Comparison of ENCODE assay signal across 18 cellular contexts in genomic region chr9:11551106-11551505, GRCh38.
DNase-seq lines count a peak whose midpoint lies in the region; ATAC-seq, FAIRE-seq and TF ChIP-seq lines count a peak whose summit lies in the region.
"Had no signal": no experiment of that assay in that cellular context is flagged by ENCODE, and none has a peak within 500 bp of the region (broad histone marks: within the 10 kb centered on the region; RNA-seq: fewer than 3 reads in every experiment).

No MANE protein-coding gene starts in this region.

- H3K36me3 ChIP-seq in PC-3 (ENCODE audit: low read depth, low read length) (no peaks in the 10 kb centered on the region), H7 (replicated peaks; ENCODE audit: control insufficient read depth, insufficient read depth, low read length) (no peaks in the 10 kb centered on the region), sigmoid colon (no peaks in the 10 kb centered on the region)
- H3K36me3 ChIP-seq: BLaER1 treated with 17β-estradiol and CSF1 and Interleukin-3, amounts not matched to agents 10 nM and 100 nM had no signal

- TF ChIP-seq CTCF in PC-3 (conservative IDR thresholded peaks at IDR 0.05; ENCODE audit: low read depth, low read length) (no peak), sigmoid colon (IDR thresholded peaks at IDR 0.05) (no peak)

- no peak for TF ChIP-seq EP300 in sigmoid colon (IDR thresholded peaks at IDR 0.05)

- POLR2A ChIA-PET in PC-3 (lab: Charles Lee; ENCODE audit: unreplicated experiment), result no interaction called here

- no peak overlapping the region for H3K9ac ChIP-seq in PC-3 (ENCODE audit: low read length)
- H3K9ac ChIP-seq: BLaER1 treated with 17β-estradiol and CSF1 and Interleukin-3, amounts not matched to agents 10 nM and 100 nM had no signal

- ATAC-seq in PC-3, result peak; percentile 74; the same call in 1 of the 2 replicates
- ATAC-seq: HCT116 had no signal

- no peak overlapping the region for H3K4me2 ChIP-seq in PC-3 (ENCODE audit: low read length)
- H3K4me2 ChIP-seq: BLaER1 treated with 17β-estradiol and CSF1 and Interleukin-3, amounts not matched to agents 10 nM and 100 nM had no signal

- H3K4me3 ChIP-seq in PC-3 (ENCODE audit: low read length) (no peak overlapping the region), H7 (ENCODE audit: insufficient read depth, low read depth, low read length) (no peak overlapping the region), sigmoid colon (no peak overlapping the region)
- H3K4me3 ChIP-seq: BLaER1 treated with 17β-estradiol and CSF1 and Interleukin-3, amounts not matched to agents 10 nM and 100 nM had no signal

- CTCF ChIA-PET in PC-3 (lab: Charles Lee), result no interaction called here

- no peaks in the 10 kb centered on the region for H3K27me3 ChIP-seq in PC-3 (ENCODE audit: low read length)
- no peaks in the 10 kb centered on the region for H3K27me3 ChIP-seq in H7 (ENCODE audit: control insufficient read depth, insufficient read depth, low read length)
- H3K27me3 ChIP-seq in sigmoid colon, result no peaks in the 10 kb centered on the region
- H3K27me3 ChIP-seq: BLaER1 treated with 17β-estradiol and CSF1 and Interleukin-3, amounts not matched to agents 10 nM and 100 nM had no signal

- no peaks in the 10 kb centered on the region for H3K79me2 ChIP-seq in PC-3 (ENCODE audit: low read length)

- no peak overlapping the region for H2AFZ ChIP-seq in PC-3 (ENCODE audit: low read length)

- DNase-seq in COLO829 (ENCODE audit: low spot score), result peak; percentile 56
- peak; percentile 2 for DNase-seq in PC-3
- peak; percentile 29 for DNase-seq in epidermal melanocyte (ENCODE audit: insufficient read length, low spot score)
- peak; percentile 2 for DNase-seq in urothelium cell line (ENCODE audit: low spot score)
- DNase-seq in H7, result no peak
- no peak for DNase-seq in NCI-H510A (lab: John Stamatoyannopoulos, UW)
- no peak for DNase-seq in sigmoid colon
- DNase-seq: 8988T; ACHN; CD4-positive, CD25-positive, alpha-beta regulatory T cell; DMS79; GF-D8; KG1 had no signal

- no peaks in the 10 kb centered on the region for H3F3A ChIP-seq in PC-3 (ENCODE audit: low read length, unreplicated experiment)

- TF ChIP-seq POLR2A in sigmoid colon (IDR thresholded peaks at IDR 0.05), result no peak

- H3K9me3 ChIP-seq in PC-3 (ENCODE audit: low read length) (no peaks in the 10 kb centered on the region), sigmoid colon (no peaks in the 10 kb centered on the region)

- no peak for FAIRE-seq in urothelium cell line (lab: Jason Lieb, UNC)
- FAIRE-seq: GM19239, H1 had no signal

- H3K27ac ChIP-seq in PC-3 (ENCODE audit: low read length) (no peak overlapping the region), sigmoid colon (no peak overlapping the region)
- H3K27ac ChIP-seq: BLaER1 treated with 17β-estradiol and CSF1 and Interleukin-3, amounts not matched to agents 10 nM and 100 nM; HL-60 had no signal

- H3K4me1 ChIP-seq in PC-3 (ENCODE audit: insufficient read depth, low read length) (no peaks in the 10 kb centered on the region), sigmoid colon (no peaks in the 10 kb centered on the region)
- H3K4me1 ChIP-seq: BLaER1 treated with 17β-estradiol and CSF1 and Interleukin-3, amounts not matched to agents 10 nM and 100 nM had no signal

- no TSS peak for BruUV-seq in PC-3 (replicated peaks; lab: Mats Ljungman, UMichigan)

- no peaks in the 10 kb centered on the region for H4K20me1 ChIP-seq in PC-3 (ENCODE audit: low read length)
- H4K20me1 ChIP-seq: BLaER1 treated with 17β-estradiol and CSF1 and Interleukin-3, amounts not matched to agents 10 nM and 100 nM had no signal

- H3K9me2 ChIP-seq in PC-3 (replicated peaks; ENCODE audit: low read length), result no peaks in the 10 kb centered on the region

- intact Hi-C loops in PC-3 (cut with micrococcal nuclease) (no loop called here), sigmoid colon (cut with DNase I) (no loop called here)

Comparison
In these comparisons a context has a peak if more than half of its experiments do, and no peak if none do; other contexts are left out.
1. DNase-seq: peak in COLO829 (single experiment), PC-3 (single experiment), epidermal melanocyte (single experiment) and urothelium cell line (single experiment); none in H7 (single experiment), NCI-H510A (single experiment) and sigmoid colon (single experiment).